In genomic region chr17:72999474-72999873, GRCh38 we compare ENCODE assay signal across 7 cellular contexts.
DNase-seq lines count a peak whose midpoint lies in the region; TF ChIP-seq lines count a peak whose summit lies in the region.
"Not testable (repeated sequence)": the region's sequence is repeated elsewhere in the genome, so short reads cannot be mapped to it uniquely, and the experiment has no call there.

No MANE protein-coding gene starts in this region.

- H3K9me3 Mint-ChIP-seq in glutamatergic neuron (ENCODE audit: unreplicated experiment): peaks cover 19% of the 10 kb centered on the region

- peak overlapping the region; percentile 38 for H3K27ac Mint-ChIP-seq in glutamatergic neuron (ENCODE audit: unreplicated experiment)

- H3K4me3 Mint-ChIP-seq in glutamatergic neuron (ENCODE audit: unreplicated experiment): not testable (repeated sequence)

- H3K9ac ChIP-seq in BLaER1 treated with 17β-estradiol and CSF1 and Interleukin-3, amounts not matched to agents 10 nM and 100 nM; neural cell (ENCODE audit: low read length): not testable (repeated sequence)

- peak; percentile 4 for DNase-seq in activated CD8-positive, alpha-beta memory T cell treated with anti-CD3 and anti-CD28 coated beads for 24 hours
- DNase-seq in cerebellum (ENCODE audit: low spot score) (peak; percentile 19), islet precursor cell (peak; percentile 37)
- not testable (repeated sequence) for DNase-seq in glutamatergic neuron

- peaks cover 15 to 31% (median 23%) of the 10 kb centered on the region in 11 experiments; a peak in 20 of 22 replicates for H3K9me3 ChIP-seq in BLaER1 treated with 17β-estradiol and CSF1 and Interleukin-3, amounts not matched to agents 10 nM and 100 nM (replicated peaks in 1 of 11)
- not testable (repeated sequence) for H3K9me3 ChIP-seq in HEK293 (ENCODE audit: control insufficient read depth, insufficient read depth, low read depth, low read length); neural cell (ENCODE audit: low read length)

- peaks cover 0 to 24% (median 10%) of the 10 kb centered on the region in 11 experiments; a peak in 13 of 22 replicates for H3K36me3 ChIP-seq in BLaER1 treated with 17β-estradiol and CSF1 and Interleukin-3, amounts not matched to agents 10 nM and 100 nM
- not testable (repeated sequence) for H3K36me3 ChIP-seq in HEK293 (ENCODE audit: control insufficient read depth in 2 of 2, insufficient read depth in 1 of 2, low read length in 2 of 2); neural cell (ENCODE audit: insufficient read depth, low read length)

- not testable (repeated sequence) for H4K20me1 ChIP-seq in BLaER1 treated with 17β-estradiol and CSF1 and Interleukin-3, amounts not matched to agents 10 nM and 100 nM; neural cell (ENCODE audit: insufficient read depth)

- TF ChIP-seq RAD21 in neural cell (conservative IDR thresholded peaks at IDR 0.05): not testable (repeated sequence)

- H3K4me1 ChIP-seq in BLaER1 treated with 17β-estradiol and CSF1 and Interleukin-3, amounts not matched to agents 10 nM and 100 nM: peaks cover 4 to 28% (median 18%) of the 10 kb centered on the region in 10 experiments; a peak in 16 of 20 replicates
- not testable (repeated sequence) for H3K4me1 ChIP-seq in HEK293 (ENCODE audit: control insufficient read depth, insufficient read depth, low read length)

- TF ChIP-seq EP300 in neural cell (conservative IDR thresholded peaks at IDR 0.05; ENCODE audit: poor library complexity, severe bottlenecking): not testable (repeated sequence)

- H3K79me2 ChIP-seq in neural cell (replicated peaks; ENCODE audit: insufficient read depth, low read length): not testable (repeated sequence)

- peaks cover 11% of the 10 kb centered on the region for H3K36me3 Mint-ChIP-seq in glutamatergic neuron (ENCODE audit: unreplicated experiment)

- TF ChIP-seq CTCF in HEK293 (tag by site-specific recombination; IDR thresholded peaks at IDR 0.05); glutamatergic neuron (IDR thresholded peaks at IDR 0.05; ENCODE audit: partially characterized antibody, unreplicated experiment); neural cell (IDR thresholded peaks at IDR 0.05; ENCODE audit: poor library complexity, severe bottlenecking): not testable (repeated sequence)

- peaks cover 39% of the 10 kb centered on the region for H3K4me1 Mint-ChIP-seq in glutamatergic neuron (ENCODE audit: low read depth, unreplicated experiment)

- POLR2A ChIA-PET in HEK293 (lab: Yijun Ruan, JAX): not testable (repeated sequence)

- H3K4me3 ChIP-seq in BLaER1 treated with 17β-estradiol and CSF1 and Interleukin-3, amounts not matched to agents 10 nM and 100 nM; HEK293 (ENCODE audit: low read depth, low read length); neural cell (ENCODE audit: low read length): not testable (repeated sequence)

- not testable (repeated sequence) for H2AFZ ChIP-seq in neural cell (ENCODE audit: low read depth, low read length)

- H3K27ac ChIP-seq in BLaER1 treated with 17β-estradiol and CSF1 and Interleukin-3, amounts not matched to agents 10 nM and 100 nM; HEK293 (ENCODE audit: extremely low read depth, low read depth, low read length): not testable (repeated sequence)
- peak overlapping the region; percentile 3 for H3K27ac ChIP-seq in neural cell (ENCODE audit: low read length)

- not testable (repeated sequence) for H3F3A ChIP-seq in neural cell (ENCODE audit: insufficient read depth, low read length, poor library complexity, severe bottlenecking)

- H3K4me2 ChIP-seq in BLaER1 treated with 17β-estradiol and CSF1 and Interleukin-3, amounts not matched to agents 10 nM and 100 nM: peak overlapping the region in 6 of 11 experiments; percentile 11 to 51 (median 32); a peak in 11 of 22 replicates
- not testable (repeated sequence) for H3K4me2 ChIP-seq in neural cell (ENCODE audit: low read length)

- CTCF ChIA-PET in HEK293 (lab: Yijun Ruan, JAX): interaction anchor here (4.8 kb wide), 1 partner anchor 14 kb away, joined by 22 read pairs; no protein-coding TSS in a partner anchor

- peaks cover 13% of the 10 kb centered on the region for H3K27me3 Mint-ChIP-seq in glutamatergic neuron (ENCODE audit: unreplicated experiment)

- not testable (repeated sequence) for H3K9me2 ChIP-seq in neural cell (ENCODE audit: insufficient read depth, low read length)

- H3K27me3 ChIP-seq in BLaER1 treated with 17β-estradiol and CSF1 and Interleukin-3, amounts not matched to agents 10 nM and 100 nM; neural cell (ENCODE audit: insufficient read depth, low read depth, low read length): not testable (repeated sequence)

TF ChIP-seq in HEK293, 187 proteins besides CTCF, POLR2A, EP300 and RAD21:
- TF ChIP-seq SCRT1 (tag by site-specific recombination; IDR thresholded peaks at IDR 0.05; ENCODE audit: borderline replicate concordance) (peak; percentile 78), SCRT2 (tag by site-specific recombination; IDR thresholded peaks at IDR 0.05) (peak; percentile 82)
